8 cellular contexts compared by ENCODE assay signal in genomic region chr18:74499633-74500032, GRCh38. TPM values are rescaled to one million over a fixed set of nuclear protein-coding genes. Genes with fewer than 3 reads are reported as not detected.
DNase-seq lines count a peak whose midpoint lies in the region; ATAC-seq and TF ChIP-seq lines count a peak whose summit lies in the region.

No MANE protein-coding gene starts in this region.

- H3K27ac ChIP-seq in CD4-positive, alpha-beta memory T cell (ENCODE audit: low read depth, low read length), result peak overlapping the region; percentile 72
- H3K27ac ChIP-seq in effector memory CD4-positive, alpha-beta T cell (ENCODE audit: insufficient read depth, low read length, poor library complexity, severe bottlenecking), result peak overlapping the region; percentile 86
- peak overlapping the region in 1 of 2 donors; percentile 39 for H3K27ac ChIP-seq in thoracic aorta

- peaks cover 44% of the 10 kb centered on the region for H3K4me1 ChIP-seq in CD4-positive, alpha-beta memory T cell (ENCODE audit: insufficient read depth, low read length)
- peaks cover 31% of the 10 kb centered on the region for H3K4me1 ChIP-seq in effector memory CD4-positive, alpha-beta T cell (ENCODE audit: control insufficient read depth, insufficient read depth, low read length, poor library complexity, severe bottlenecking)
- H3K4me1 ChIP-seq in mononuclear cell (ENCODE audit: insufficient read depth, low read length) (peaks cover 63% of the 10 kb centered on the region), thoracic aorta (ENCODE audit: control insufficient read depth in 1 of 2, low read depth in 2 of 2) (peaks cover 8 to 9% of the 10 kb centered on the region in 2 donors)

- peaks cover 37 to 45% of the 10 kb centered on the region in 2 donors for H3K36me3 Mint-ChIP-seq in CD4-positive, alpha-beta memory T cell

- peaks cover 0 to 2% (median 0%) of the 10 kb centered on the region in 8 donors for H3K9me3 Mint-ChIP-seq in CD4-positive, alpha-beta memory T cell

- POLR2A ChIA-PET in CD4-positive, alpha-beta memory T cell (lab: Charles Lee; ENCODE audit: partially characterized antibody), result interaction anchor here (1.1 to 3.1 kb wide), 4 partner anchors 98 to 711 kb away, joined by 5 to 21 read pairs (median 6); partner anchors contain the start of genes TSHZ1 and ZNF407

- H3K4me1 Mint-ChIP-seq in CD4-positive, alpha-beta memory T cell, result peaks cover 35 to 74% (median 49%) of the 10 kb centered on the region in 4 donors

- TF ChIP-seq CTCF in thoracic aorta (IDR thresholded peaks at IDR 0.05), result no peak

- CTCF ChIA-PET in CD4-positive, alpha-beta memory T cell (lab: Charles Lee; ENCODE audit: partially characterized antibody), result interaction anchor here (1.0 to 12.7 kb wide), 3 partner anchors 52 to 148 kb away, joined by 4 to 422 read pairs (median 11); no protein-coding TSS in a partner anchor

- peak overlapping the region; percentile 32 to 74 for H3K4me3 ChIP-seq in CD4-positive, alpha-beta memory T cell (ENCODE audit: low read length in 2 of 2)
- H3K4me3 ChIP-seq in effector memory CD4-positive, alpha-beta T cell (ENCODE audit: insufficient read depth, low read depth, low read length, poor library complexity, severe bottlenecking), result peak overlapping the region; percentile 61
- peak overlapping the region; percentile 43 for H3K4me3 ChIP-seq in mononuclear cell (ENCODE audit: low read length)
- peak overlapping the region; percentile 45 for H3K4me3 ChIP-seq in thoracic aorta

- H3K36me3 ChIP-seq in CD4-positive, alpha-beta memory T cell (ENCODE audit: insufficient read depth, low read length), result peaks cover 31% of the 10 kb centered on the region
- H3K36me3 ChIP-seq in effector memory CD4-positive, alpha-beta T cell (ENCODE audit: control insufficient read depth, insufficient read depth, low read length), result peaks cover 28% of the 10 kb centered on the region
- H3K36me3 ChIP-seq in thoracic aorta, result peaks cover 7% of the 10 kb centered on the region

- H3K27me3 ChIP-seq in CD4-positive, alpha-beta memory T cell (ENCODE audit: insufficient read depth, low read length), result no peaks in the 10 kb centered on the region
- H3K27me3 ChIP-seq in effector memory CD4-positive, alpha-beta T cell (replicated peaks; ENCODE audit: control insufficient read depth, insufficient read depth, low read length, poor library complexity, severe bottlenecking), result no peaks in the 10 kb centered on the region
- no peaks in the 10 kb centered on the region for H3K27me3 ChIP-seq in mononuclear cell (ENCODE audit: insufficient read depth, low read length)
- H3K27me3 ChIP-seq in thoracic aorta (replicated peaks; ENCODE audit: insufficient read depth), result no peaks in the 10 kb centered on the region

- H3K27me3 Mint-ChIP-seq in CD4-positive, alpha-beta memory T cell, result no peaks in the 10 kb centered on the region

- H3K9me3 ChIP-seq in CD4-positive, alpha-beta memory T cell (ENCODE audit: control insufficient read depth in 1 of 2, low read length in 2 of 2), result no peaks in the 10 kb centered on the region
- no peaks in the 10 kb centered on the region for H3K9me3 ChIP-seq in effector memory CD4-positive, alpha-beta T cell (ENCODE audit: control insufficient read depth, low read length)
- H3K9me3 ChIP-seq in mononuclear cell (ENCODE audit: low read depth, low read length), result no peaks in the 10 kb centered on the region
- H3K9me3 ChIP-seq in thoracic aorta, result no peaks in the 10 kb centered on the region

- intact Hi-C loops in CD4-positive, alpha-beta memory T cell (cut with micrococcal nuclease), result loop anchor here (1.0 to 5.0 kb wide), 7 partner anchors 98 to 748 kb away; partner anchors contain the start of gene ZNF407

- ATAC-seq in GM21360 (IDR thresholded peaks at IDR 0.05; ENCODE audit: unreplicated experiment) (peak; percentile 22), thoracic aorta (ENCODE audit: insufficient number of reproducible peaks, low FRiP score, low read depth) (no peak)

- H3K4me3 Mint-ChIP-seq in CD4-positive, alpha-beta memory T cell, result peak overlapping the region; percentile 86 to 97 (median 94)

- DNase-seq in CD4-positive, alpha-beta memory T cell, result peak in 3 of 5 donors; percentile 60 to 65 (median 64)
- peak; percentile 85 for DNase-seq in HT1080 (ENCODE audit: low read depth)
- DNase-seq in activated CD4-positive, alpha-beta T cell treated with anti-CD3 and anti-CD28 coated beads for 4 hours, result peak; percentile 42 to 54
- peak in 2 of 3 donors; percentile 12 to 35 for DNase-seq in effector memory CD4-positive, alpha-beta T cell
- DNase-seq in thoracic aorta (ENCODE audit: low spot score), result no peak
- DNase-seq in HuH-7 (ENCODE audit: low spot score), result no peak

- H3K27ac Mint-ChIP-seq in CD4-positive, alpha-beta memory T cell, result peak overlapping the region; percentile 90 to 99 (median 99)

RNA-seq across cellular contexts. Expression of gene CNDP2, which starts 3.5 kb away (rescaled TPM):
- total RNA-seq in CD4-positive, alpha-beta memory T cell, result 100 to 1,000 TPM; 145 to 153 TPM
- 100 to 1,000 TPM; 123 to 138 TPM for polyA plus RNA-seq in CD4-positive, alpha-beta memory T cell
- 70.3 and 86.6 TPM in 2 replicates for total RNA-seq in HT1080 (2014; rRNA removed; shearing (Covaris generic))
- polyA plus RNA-seq in HT1080 (2015; cell fraction: cytosol; rRNA removed), result 95.4 and 99.5 TPM in 2 replicates
- 150 and 170 TPM in 2 replicates for polyA plus RNA-seq in HT1080 (2015; cell fraction: nucleus; rRNA removed)
- total RNA-seq in mononuclear cell (36.9 TPM), thoracic aorta (100 to 1,000 TPM in 1 of 2 donors, 10 to 100 TPM in 1; 44.3 to 106 TPM)

RNA-seq across cellular contexts. Expression of gene CNDP1, which starts 34.7 kb away (rescaled TPM):
- not detected for total RNA-seq in CD4-positive, alpha-beta memory T cell
- not detected for polyA plus RNA-seq in CD4-positive, alpha-beta memory T cell
- total RNA-seq in HT1080 (2014; rRNA removed; shearing (Covaris generic)), result 0.23 TPM in 1 of 2 replicates, not detected in the other
- polyA plus RNA-seq in HT1080 (2015; cell fraction: cytosol; rRNA removed), result not detected in 2 replicates
- 0.08 and 0.19 TPM in 2 replicates for polyA plus RNA-seq in HT1080 (2015; cell fraction: nucleus; rRNA removed)
- total RNA-seq in mononuclear cell (not detected), thoracic aorta (not detected)

RNA-seq across cellular contexts. Expression of gene DIPK1C, which starts 42.5 kb away (rescaled TPM):
- total RNA-seq in CD4-positive, alpha-beta memory T cell, result not detected
- polyA plus RNA-seq in CD4-positive, alpha-beta memory T cell, result not detected
- total RNA-seq in HT1080 (2014; rRNA removed; shearing (Covaris generic)), result not detected in 2 replicates
- not detected in 2 replicates for polyA plus RNA-seq in HT1080 (2015; cell fraction: cytosol; rRNA removed)
- polyA plus RNA-seq in HT1080 (2015; cell fraction: nucleus; rRNA removed), result not detected in 2 replicates
- total RNA-seq in mononuclear cell (not detected), thoracic aorta (not detected)

Comparison
In these comparisons a context has a peak if more than half of its experiments do, and no peak if none do; other contexts are left out.
1. DNase-seq: peak in CD4-positive, alpha-beta memory T cell (3 of 5), HT1080 (single experiment), activated CD4-positive, alpha-beta T cell treated with anti-CD3 and anti-CD28 coated beads for 4 hours (2 of 2) and effector memory CD4-positive, alpha-beta T cell (2 of 3); none in thoracic aorta (single experiment) and HuH-7 (single experiment).
2. Peak in every context shown above with its lines, with median percentiles within 50 percentile points of each other: H3K4me3 ChIP-seq.